8 cellular contexts compared by ENCODE assay signal in the genomic region with DNA sequence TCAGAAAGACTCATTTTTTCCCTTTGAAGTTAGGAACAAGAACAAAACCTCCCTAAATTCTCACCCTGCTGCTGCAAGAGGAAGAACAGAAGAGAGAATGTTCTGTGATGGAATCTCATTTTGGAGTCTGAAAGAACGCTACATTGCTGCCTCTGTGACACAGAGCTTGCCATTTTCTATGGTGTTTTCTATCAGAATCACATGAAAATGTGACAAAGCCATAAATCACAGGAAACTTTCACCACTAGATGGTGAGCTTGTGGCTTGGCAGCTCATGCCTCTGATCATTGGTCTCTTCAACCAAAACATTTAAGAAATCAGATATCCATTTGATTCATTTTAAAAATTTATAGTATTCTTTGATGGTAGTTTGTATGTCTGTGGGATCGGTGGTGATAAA.
DNase-seq lines count a peak whose midpoint lies in the region; ATAC-seq and TF ChIP-seq lines count a peak whose summit lies in the region.

No MANE protein-coding gene starts in this region.

- dilution Hi-C loops in mammary epithelial cell (cut with HindIII; ENCODE audit: low sequenced_read_pairs) = no loop called here

- CTCF ChIA-PET in mammary epithelial cell (lab: Charles Lee; ENCODE audit: low non-redundant PET) = interaction anchor here (0.9 kb wide), 1 partner anchor 564 kb away, joined by 4 read pairs; no protein-coding TSS in a partner anchor

- intact Hi-C loops in mammary epithelial cell (cut with micrococcal nuclease) = loop anchor here (2.0 to 10.0 kb wide), 3 partner anchors 81 to 351 kb away; a partner anchor contains a TSS
- intact Hi-C loops in lower lobe of right lung (cut with DNase I) = no loop called here
- intact Hi-C loops in aorta (cut with DNase I) = no loop called here

- 65% methylated on average over 2 of the region's 2 CpGs for WGBS in mammary epithelial cell (ENCODE audit: low coverage, missing lambda C conversion rate)
- WGBS in aorta, 2 donors = 32 to 41% methylated on average over 2 of the region's 2 CpGs

- TF ChIP-seq CTCF in mammary epithelial cell (conservative IDR thresholded peaks at IDR 0.05 in 1 of 2, IDR thresholded peaks at IDR 0.05 in 1 of 2; ENCODE audit: extremely low read depth in 1 of 2, insufficient read depth in 1 of 2, low read depth in 1 of 2, low read length in 2 of 2) (peak; percentile 32 to 50), lower lobe of right lung (IDR thresholded peaks at IDR 0.05) (peak; percentile 41)

- no peaks in the 10 kb centered on the region for H3K4me1 ChIP-seq in mammary epithelial cell (ENCODE audit: insufficient read depth, low read length)
- H3K4me1 ChIP-seq in lower lobe of right lung = peaks cover 10% of the 10 kb centered on the region
- no peaks in the 10 kb centered on the region for H3K4me1 ChIP-seq in aorta (ENCODE audit: control insufficient read depth in 1 of 2, insufficient read depth in 2 of 2, low read length in 2 of 2)

- no peaks in the 10 kb centered on the region for H3K9me3 ChIP-seq in mammary epithelial cell (replicated peaks; ENCODE audit: insufficient read depth, low read length)
- H3K9me3 ChIP-seq in lower lobe of right lung = no peaks in the 10 kb centered on the region
- H3K9me3 ChIP-seq in aorta (ENCODE audit: control insufficient read depth, low read length) = no peaks in the 10 kb centered on the region

- H4K20me1 ChIP-seq in mammary epithelial cell (ENCODE audit: insufficient read depth, low read length) = no peaks in the 10 kb centered on the region

- no peak overlapping the region for H3K4me2 ChIP-seq in mammary epithelial cell (ENCODE audit: insufficient read depth, low read depth, low read length)

- H2AFZ ChIP-seq in mammary epithelial cell (ENCODE audit: low read depth, low read length) = no peak overlapping the region

- no peaks in the 10 kb centered on the region for H3K36me3 ChIP-seq in mammary epithelial cell (ENCODE audit: insufficient read depth, low read length)
- H3K36me3 ChIP-seq in lower lobe of right lung = no peaks in the 10 kb centered on the region
- H3K36me3 ChIP-seq in aorta (ENCODE audit: control insufficient read depth in 1 of 2, insufficient read depth in 2 of 2, low read length in 1 of 2) = no peaks in the 10 kb centered on the region

- ATAC-seq in lower lobe of right lung (peak in 1 of 2 donors; percentile 60), aorta (ENCODE audit: low FRiP score) (no peak)

- no peak overlapping the region for H3K4me3 ChIP-seq in Jurkat, Clone E6-1 (ENCODE audit: low read length)
- H3K4me3 ChIP-seq in mammary epithelial cell (replicated peaks in 1 of 3; ENCODE audit: insufficient read depth in 1 of 3, low read depth in 2 of 3, low read length in 3 of 3) (no peak overlapping the region), lower lobe of right lung (no peak overlapping the region), aorta (ENCODE audit: low read length in 2 of 2) (no peak overlapping the region)

- no TSS peak for BruUV-seq in mammary epithelial cell (replicated peaks; lab: Mats Ljungman, UMichigan)

- H3K27me3 ChIP-seq in mammary epithelial cell (ENCODE audit: insufficient read depth, low read length) (no peaks in the 10 kb centered on the region), lower lobe of right lung (ENCODE audit: low read depth) (no peaks in the 10 kb centered on the region), aorta (ENCODE audit: control insufficient read depth in 1 of 2, insufficient read depth in 2 of 2, low read length in 1 of 2) (no peaks in the 10 kb centered on the region)

- H3K9ac ChIP-seq in mammary epithelial cell (ENCODE audit: insufficient read depth, low read length) = no peak overlapping the region

- peak; percentile 83 for DNase-seq in DMS53 (lab: John Stamatoyannopoulos, UW)
- peak; percentile 7 for DNase-seq in Jurkat, Clone E6-1 (ENCODE audit: low read depth, low spot score)
- peak; percentile 20 for DNase-seq in mammary epithelial cell
- DNase-seq in lower lobe of right lung = no peak
- no peak for DNase-seq in NCI-H446 treated with DMSO at 0.1 percent for 48 hours (lab: John Stamatoyannopoulos, UW)
- no peak for DNase-seq in SK-N-DZ (ENCODE audit: low spot score)
- no peak for DNase-seq in aorta
- no peak for DNase-seq in NCI-H2107 treated with DMSO at 0.1 percent for 48 hours (lab: John Stamatoyannopoulos, UW; ENCODE audit: unreplicated experiment)

- no peaks in the 10 kb centered on the region for H3K79me2 ChIP-seq in mammary epithelial cell (ENCODE audit: insufficient read depth, low read length)

- in situ Hi-C loops in mammary epithelial cell (cut with MboI; ENCODE audit: low sequenced_read_pairs in 2 of 2) = no loop called here

- H3K27ac ChIP-seq in mammary epithelial cell (ENCODE audit: insufficient read depth, low read depth, low read length) = no peak overlapping the region
- H3K27ac ChIP-seq in lower lobe of right lung = peak overlapping the region; percentile 44
- no peak overlapping the region for H3K27ac ChIP-seq in aorta (ENCODE audit: low read depth in 1 of 2, low read length in 2 of 2)

Comparison
In these comparisons a context has a peak if more than half of its experiments do, and no peak if none do; other contexts are left out.
1. DNase-seq: peak in DMS53 (single experiment), Jurkat, Clone E6-1 (single experiment) and mammary epithelial cell (single experiment); none in lower lobe of right lung (single experiment), NCI-H446 treated with DMSO at 0.1 percent for 48 hours (single experiment), SK-N-DZ (single experiment), aorta (0 of 2) and NCI-H2107 treated with DMSO at 0.1 percent for 48 hours (single experiment).